8 cellular contexts compared by ENCODE assay signal in genomic region chr2:241391892-241392665, GRCh38. TPM values are rescaled to one million over a fixed set of nuclear protein-coding genes. Genes with fewer than 3 reads are reported as not detected.
DNase-seq lines count a peak whose midpoint lies in the region; ATAC-seq and TF ChIP-seq lines count a peak whose summit lies in the region.

No MANE protein-coding gene starts in this region.

- H3K4me3 ChIP-seq in ascending aorta, result no peak overlapping the region

- peaks cover 0 to 3% of the 10 kb centered on the region in 2 donors for H3K36me3 ChIP-seq in ascending aorta

- TF ChIP-seq CTCF in ascending aorta (IDR thresholded peaks at IDR 0.05), result peak; percentile 23 to 61 (median 44)

- H3K9me3 Mint-ChIP-seq in stimulated activated memory B cell treated with anti-CD40 and anti-IgM and Interleukin-4, amounts not matched to agents 10 μg/mL and 1 μg/mL and 100 μg/mL, for 72 hours, result no peaks in the 10 kb centered on the region

- no peaks in the 10 kb centered on the region for H3K27me3 ChIP-seq in ascending aorta

- no peaks in the 10 kb centered on the region for H3K4me1 ChIP-seq in ascending aorta

- H3K27ac Mint-ChIP-seq in stimulated activated memory B cell treated with anti-CD40 and anti-IgM and Interleukin-4, amounts not matched to agents 10 μg/mL and 1 μg/mL and 100 μg/mL, for 72 hours, result no peak overlapping the region

- no peaks in the 10 kb centered on the region for H3K27me3 Mint-ChIP-seq in stimulated activated memory B cell treated with anti-CD40 and anti-IgM and Interleukin-4, amounts not matched to agents 10 μg/mL and 1 μg/mL and 100 μg/mL, for 72 hours

- H3K9me3 ChIP-seq in ascending aorta, result no peaks in the 10 kb centered on the region

- no peak overlapping the region for H3K4me3 Mint-ChIP-seq in stimulated activated memory B cell treated with anti-CD40 and anti-IgM and Interleukin-4, amounts not matched to agents 10 μg/mL and 1 μg/mL and 100 μg/mL, for 72 hours

- no peak overlapping the region for H3K27ac ChIP-seq in ascending aorta

- intact Hi-C loops in ascending aorta (cut with DNase I) (loop anchor here (1.0 to 5.0 kb wide), 2 partner anchors 36 to 120 kb away; partner anchors contain the start of gene FARP2), left colon (cut with DNase I, micrococcal nuclease) (no loop called here)

- DNase-seq in D341Med (ENCODE audit: low spot score) (peak; percentile 55), ascending aorta (ENCODE audit: low spot score in 2 of 2) (no peak), left colon (peak in 1 of 2 donors; percentile 37), DMS79 treated with DMSO at 0.1 percent for 48 hours (lab: John Stamatoyannopoulos, UW) (no peak)
- DNase-seq in activated T-cell treated with anti-CD3 and anti-CD28 coated beads, Interleukin-2, amount 50 U/mL, for 1 hour, result no peak

- H3K4me1 Mint-ChIP-seq in stimulated activated memory B cell treated with anti-CD40 and anti-IgM and Interleukin-4, amounts not matched to agents 10 μg/mL and 1 μg/mL and 100 μg/mL, for 72 hours, result peaks cover 43% of the 10 kb centered on the region

- H3K36me3 Mint-ChIP-seq in stimulated activated memory B cell treated with anti-CD40 and anti-IgM and Interleukin-4, amounts not matched to agents 10 μg/mL and 1 μg/mL and 100 μg/mL, for 72 hours, result peaks cover 34% of the 10 kb centered on the region

- ATAC-seq in HG03432 (IDR thresholded peaks at IDR 0.05; ENCODE audit: unreplicated experiment) (peak; percentile 40), left colon (peak; percentile 82), HG02642 (IDR thresholded peaks at IDR 0.05; ENCODE audit: poor library complexity, unreplicated experiment) (no peak)
- no peak for ATAC-seq in stimulated activated memory B cell treated with anti-CD40 and anti-IgM and Interleukin-4, amounts not matched to agents 10 μg/mL and 1 μg/mL and 100 μg/mL, for 72 hours

RNA-seq across cellular contexts. Expression of gene FARP2, which starts 36.0 kb away (rescaled TPM):
- total RNA-seq in ascending aorta (19.6 TPM), left colon (100 to 1,000 TPM; 126 to 138 TPM)

Comparison
In these comparisons a context has a peak if more than half of its experiments do, and no peak if none do; other contexts are left out.
1. ATAC-seq: peak in HG03432 (single experiment) and left colon (single experiment); none in HG02642 (single experiment) and stimulated activated memory B cell treated with anti-CD40 and anti-IgM and Interleukin-4, amounts not matched to agents 10 μg/mL and 1 μg/mL and 100 μg/mL, for 72 hours (single experiment).